Comparison of ENCODE assay signal across 20 cellular contexts in genomic region chr16:17321824-17322223, GRCh38.
DNase-seq lines count a peak whose midpoint lies in the region; ATAC-seq and TF ChIP-seq lines count a peak whose summit lies in the region.
"Had no signal": no experiment of that assay in that cellular context is flagged by ENCODE, and none has a peak within 500 bp of the region (broad histone marks: within the 10 kb centered on the region; RNA-seq: fewer than 3 reads in every experiment).

No MANE protein-coding gene starts in this region.

- ATAC-seq in Right ventricle myocardium superior (ENCODE audit: poor library complexity) = peak; percentile 34
- no peak for ATAC-seq in heart right ventricle
- peak; percentile 74 for ATAC-seq in upper lobe of right lung
- ATAC-seq in effector memory CD8-positive, alpha-beta T cell (replicated peaks) = no peak
- ATAC-seq: CD8-positive, alpha-beta T cell; Right ventricle myocardium inferior had no signal

- H3K36me3 Mint-ChIP-seq in effector memory CD8-positive, alpha-beta T cell (ENCODE audit: insufficient read depth) = no peaks in the 10 kb centered on the region
- H3K36me3 Mint-ChIP-seq: CD8-positive, alpha-beta T cell had no signal

- H3K27ac ChIP-seq in heart right ventricle (peak overlapping the region in 1 of 10 donors; percentile 52), upper lobe of right lung (no peak overlapping the region), colonic mucosa (no peak overlapping the region)
- H3K27ac ChIP-seq: 22Rv1, Peyer's patch had no signal

- no peaks in the 10 kb centered on the region for H3K9me3 Mint-ChIP-seq in effector memory CD8-positive, alpha-beta T cell
- H3K9me3 Mint-ChIP-seq: CD8-positive, alpha-beta T cell; H9 had no signal

- H3K9ac ChIP-seq in colonic mucosa (ENCODE audit: low read depth in 2 of 2, low read length in 2 of 2) = no peak overlapping the region

- H3K4me3 ChIP-seq in heart right ventricle = no peak overlapping the region
- no peak overlapping the region for H3K4me3 ChIP-seq in fibroblast of pulmonary artery (replicated peaks; ENCODE audit: low read depth, low read length)
- no peak overlapping the region for H3K4me3 ChIP-seq in upper lobe of right lung
- no peak overlapping the region for H3K4me3 ChIP-seq in colonic mucosa
- H3K4me3 ChIP-seq: Peyer's patch had no signal

- DNase-seq in Right ventricle myocardium superior (no peak), heart right ventricle (no peak), SIG-M5 (lab: John Stamatoyannopoulos, UW) (peak; percentile 92), fibroblast of pulmonary artery (ENCODE audit: low read depth) (peak; percentile 14), upper lobe of right lung (no peak), colonic mucosa (no peak)
- no peak for DNase-seq in stimulated activated CD4-positive, alpha-beta T cell treated with anti-CD3 and anti-CD28 coated beads, Interleukin-1b, Interleukin-23, amount 100 ng/mL, for 48 hours
- DNase-seq in effector memory CD8-positive, alpha-beta T cell = no peak
- DNase-seq: CD8-positive, alpha-beta T cell; DMS79; H9; NCI-H1417 treated with DMSO at 0.1 percent for 48 hours; NCI-H1930; NCI-H446; NCI-H748 treated with DMSO at 0.1 percent for 48 hours; Peyer's patch had no signal

- H3K4me3 Mint-ChIP-seq in effector memory CD8-positive, alpha-beta T cell = no peak overlapping the region
- H3K4me3 Mint-ChIP-seq: B cell; CD8-positive, alpha-beta T cell; H9; IgD-negative memory B cell had no signal

- H3K36me3 ChIP-seq in heart right ventricle (no peaks in the 10 kb centered on the region), upper lobe of right lung (no peaks in the 10 kb centered on the region), colonic mucosa (no peaks in the 10 kb centered on the region)
- H3K36me3 ChIP-seq: Peyer's patch had no signal

- WGBS in heart right ventricle, 2 donors = 73 to 90% methylated on average over 6 of the region's 6 CpGs

- H3K4me1 Mint-ChIP-seq in effector memory CD8-positive, alpha-beta T cell (ENCODE audit: low read depth in 2 of 2) = peaks cover 13 to 34% of the 10 kb centered on the region in 2 donors

- no peaks in the 10 kb centered on the region for H3K9me3 ChIP-seq in heart right ventricle
- H3K9me3 ChIP-seq in upper lobe of right lung = no peaks in the 10 kb centered on the region
- no peaks in the 10 kb centered on the region for H3K9me3 ChIP-seq in colonic mucosa
- H3K9me3 ChIP-seq: Peyer's patch had no signal

- H3K27me3 Mint-ChIP-seq in effector memory CD8-positive, alpha-beta T cell = no peaks in the 10 kb centered on the region
- H3K27me3 Mint-ChIP-seq: B cell, IgD-negative memory B cell had no signal

- H3K27me3 ChIP-seq in heart right ventricle = no peaks in the 10 kb centered on the region
- no peaks in the 10 kb centered on the region for H3K27me3 ChIP-seq in upper lobe of right lung
- H3K27me3 ChIP-seq in colonic mucosa = no peaks in the 10 kb centered on the region
- H3K27me3 ChIP-seq: Peyer's patch had no signal

- H3K4me1 ChIP-seq in heart right ventricle = peaks cover 0 to 44% (median 0%) of the 10 kb centered on the region in 9 donors
- H3K4me1 ChIP-seq in upper lobe of right lung = no peaks in the 10 kb centered on the region
- no peaks in the 10 kb centered on the region for H3K4me1 ChIP-seq in colonic mucosa
- H3K4me1 ChIP-seq: Peyer's patch had no signal

- H3K27ac Mint-ChIP-seq in effector memory CD8-positive, alpha-beta T cell = no peak overlapping the region
- H3K27ac Mint-ChIP-seq: B cell; CD8-positive, alpha-beta T cell; IgD-negative memory B cell had no signal

- TF ChIP-seq CTCF in heart right ventricle (IDR thresholded peaks at IDR 0.05) (no peak), fibroblast of pulmonary artery (IDR thresholded peaks at IDR 0.05; ENCODE audit: low read length, missing control alignments) (no peak), upper lobe of right lung (IDR thresholded peaks at IDR 0.05) (no peak), colonic mucosa (IDR thresholded peaks at IDR 0.05) (no peak)

- intact Hi-C loops in Right ventricle myocardium superior (cut with DNase I) = no loop called here
- intact Hi-C loops in heart right ventricle (cut with DNase I) = no loop called here
- intact Hi-C loops in upper lobe of right lung (cut with DNase I) = no loop called here
- intact Hi-C loops in colonic mucosa (cut with DNase I) = no loop called here

Comparison
In these comparisons a context has a peak if more than half of its experiments do, and no peak if none do; other contexts are left out.
1. ATAC-seq: peak in Right ventricle myocardium superior (single experiment) and upper lobe of right lung (single experiment); none in heart right ventricle (0 of 8) and effector memory CD8-positive, alpha-beta T cell (single experiment).
2. DNase-seq: peak in SIG-M5 (single experiment) and fibroblast of pulmonary artery (single experiment); none in Right ventricle myocardium superior (single experiment), heart right ventricle (0 of 2), upper lobe of right lung (single experiment), colonic mucosa (single experiment), stimulated activated CD4-positive, alpha-beta T cell treated with anti-CD3 and anti-CD28 coated beads, Interleukin-1b, Interleukin-23, amount 100 ng/mL, for 48 hours (single experiment) and effector memory CD8-positive, alpha-beta T cell (0 of 3).